11 cellular contexts compared by ENCODE assay signal in the genomic region with DNA sequence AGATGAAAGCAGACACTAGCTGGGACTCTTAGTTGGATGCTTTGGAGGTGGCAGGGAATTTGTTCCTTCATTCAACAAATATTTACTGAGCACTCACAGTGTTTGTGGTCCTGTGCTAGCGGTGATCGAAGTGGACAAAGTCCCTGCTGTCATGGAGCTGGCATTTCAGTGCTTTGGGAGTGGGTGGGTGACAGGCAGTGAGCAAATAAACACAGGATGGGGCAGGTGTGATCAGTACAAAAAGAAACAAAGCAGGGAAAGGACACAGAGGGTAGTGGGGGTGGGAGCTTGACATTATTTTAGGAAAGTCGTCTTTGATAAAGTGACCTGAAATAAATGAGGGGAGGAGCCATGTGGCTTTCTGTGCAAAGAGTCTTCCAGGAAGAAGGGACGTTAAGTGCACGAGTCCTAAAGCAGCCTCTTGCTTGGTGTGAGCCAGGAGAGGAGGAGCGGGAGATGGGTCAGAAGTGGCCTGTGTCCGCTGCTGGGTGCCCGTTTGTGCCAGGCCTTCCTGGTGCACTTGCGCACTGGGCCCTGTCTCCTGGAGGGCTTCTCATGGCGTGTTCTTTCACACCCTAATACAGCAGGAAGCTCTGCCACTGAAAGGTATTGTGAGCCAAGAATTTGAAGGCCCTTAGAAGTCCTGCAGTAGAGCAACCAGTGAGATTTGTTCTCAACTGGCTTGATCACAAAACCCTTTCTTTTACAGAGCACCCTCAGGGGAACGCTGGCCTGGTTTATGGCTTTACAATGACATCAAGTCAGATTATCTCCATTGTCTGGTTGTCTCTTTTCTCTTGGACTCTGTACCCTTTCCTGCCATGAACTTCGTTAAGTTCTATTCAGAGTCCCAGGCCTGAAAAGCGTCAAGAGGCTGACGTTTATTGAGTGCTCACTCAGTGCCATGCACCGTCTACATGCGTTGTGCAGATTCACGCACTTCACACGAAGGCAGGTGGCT. TPM values are rescaled to one million over a fixed set of nuclear protein-coding genes. Genes with fewer than 3 reads are reported as not detected.
A peak's percentile ranks its signal among the peaks of the same experiment; 100 is the strongest.
DNase-seq lines count a peak whose midpoint lies in the region; ATAC-seq and TF ChIP-seq lines count a peak whose summit lies in the region.
"Had no signal": no experiment of that assay in that cellular context is flagged by ENCODE, and none has a peak within 500 bp of the region (broad histone marks: within the 10 kb centered on the region; RNA-seq: fewer than 3 reads in every experiment).

No MANE protein-coding gene starts in this region.

- no peaks in the 10 kb centered on the region for H3K27me3 ChIP-seq in breast epithelium
- H3K27me3 ChIP-seq in dorsolateral prefrontal cortex: no peaks in the 10 kb centered on the region
- no peaks in the 10 kb centered on the region for H3K27me3 ChIP-seq in vagina

- BruUV-seq in MCF 10A (replicated peaks; lab: Mats Ljungman, UMichigan): no TSS peak

- no peak overlapping the region for H3K4me3 Mint-ChIP-seq in MCF 10A (ENCODE audit: unreplicated experiment)
- H3K4me3 Mint-ChIP-seq: activated B cell treated with CpG ODN at 0.5 μM for 24 hours had no signal

- no peak for ATAC-seq in GM21390 (IDR thresholded peaks at IDR 0.05; ENCODE audit: unreplicated experiment)
- no peak for ATAC-seq in GM19023 (IDR thresholded peaks at IDR 0.05; ENCODE audit: unreplicated experiment)

- H3K27ac Mint-ChIP-seq in MCF 10A (ENCODE audit: low read depth, unreplicated experiment): no peak overlapping the region
- H3K27ac Mint-ChIP-seq: activated B cell treated with CpG ODN at 0.5 μM for 24 hours had no signal

- no peak for DNase-seq in breast epithelium (ENCODE audit: low spot score in 2 of 2)
- no peak for DNase-seq in MCF 10A (ENCODE audit: unreplicated experiment)
- DNase-seq in dorsolateral prefrontal cortex: peak in 1 of 10 donors; percentile 58
- DNase-seq in midbrain (lab: John Stamatoyannopoulos, UW): peak; percentile 41
- no peak for DNase-seq in vagina (ENCODE audit: extremely low spot score in 2 of 2)
- DNase-seq in HEK293T (ENCODE audit: extremely low spot score): no peak
- DNase-seq: activated B cell treated with CpG ODN at 0.5 μM for 24 hours, activated gamma-delta T cell had no signal

- TF ChIP-seq CTCF in breast epithelium (IDR thresholded peaks at IDR 0.05): no peak
- TF ChIP-seq CTCF in MCF 10A (IDR thresholded peaks at IDR 0.05; ENCODE audit: unreplicated experiment): no peak
- no peak for TF ChIP-seq CTCF in dorsolateral prefrontal cortex (IDR thresholded peaks at IDR 0.05 in 54 of 56, conservative IDR thresholded peaks at IDR 0.05 in 2 of 56; ENCODE audit: low read depth in 1 of 56, partially characterized antibody in 56 of 56)
- no peak for TF ChIP-seq CTCF in vagina (IDR thresholded peaks at IDR 0.05)

- intact Hi-C loops in breast epithelium (cut with DNase I; ENCODE audit: low total_unique reads): no loop called here
- intact Hi-C loops in MCF 10A (cut with micrococcal nuclease): loop anchor here (1.0 kb wide), 2 partner anchors 35 to 63 kb away; no protein-coding TSS in a partner anchor
- intact Hi-C loops in dorsolateral prefrontal cortex (cut with DNase I): loop anchor here (1.0 to 5.0 kb wide), 3 partner anchors 35 to 65 kb away; no protein-coding TSS in a partner anchor
- intact Hi-C loops in vagina (cut with DNase I): loop anchor here (5.0 kb wide), 1 partner anchor 65 kb away; no protein-coding TSS in a partner anchor

- H3K9me3 ChIP-seq in breast epithelium (no peaks in the 10 kb centered on the region), vagina (no peaks in the 10 kb centered on the region)

- H3K4me3 ChIP-seq in breast epithelium: no peak overlapping the region
- no peak overlapping the region for H3K4me3 ChIP-seq in dorsolateral prefrontal cortex
- no peak overlapping the region for H3K4me3 ChIP-seq in vagina

- CTCF ChIA-PET in MCF 10A (lab: Yijun Ruan, JAX) (interaction anchor here (0.6 to 7.1 kb wide), 19 partner anchors 10 to 487 kb away, joined by 3 to 137 read pairs (median 7); no protein-coding TSS in a partner anchor), HEK293T (lab: Yijun Ruan, JAX) (interaction anchor here (0.8 to 1.9 kb wide), 2 partner anchors 41 to 66 kb away, joined by 3 to 8 read pairs; no protein-coding TSS in a partner anchor)

- POLR2A ChIA-PET in MCF 10A (lab: Yijun Ruan, JAX) (interaction anchor here (1.2 to 3.9 kb wide), 3 partner anchors 9 to 63 kb away, joined by 4 to 10 read pairs (median 8); no protein-coding TSS in a partner anchor), HEK293T (lab: Yijun Ruan, JAX) (interaction anchor here (0.9 to 1.2 kb wide), 2 partner anchors 9 to 178 kb away, joined by 3 read pairs; partner anchors contain the start of gene RBM22)

- H3K36me3 Mint-ChIP-seq in MCF 10A (ENCODE audit: insufficient read depth, unreplicated experiment): peaks cover 43% of the 10 kb centered on the region

- no peak for TF ChIP-seq POLR2A in breast epithelium (IDR thresholded peaks at IDR 0.05)
- TF ChIP-seq POLR2A in vagina (IDR thresholded peaks at IDR 0.05): no peak

- no peaks in the 10 kb centered on the region for H3K9me3 Mint-ChIP-seq in MCF 10A (ENCODE audit: unreplicated experiment)
- H3K9me3 Mint-ChIP-seq: activated B cell treated with CpG ODN at 0.5 μM for 24 hours had no signal

- H3K27me3 Mint-ChIP-seq in MCF 10A (ENCODE audit: insufficient read depth, unreplicated experiment): no peaks in the 10 kb centered on the region
- H3K27me3 Mint-ChIP-seq: activated B cell treated with CpG ODN at 0.5 μM for 24 hours had no signal

- H3K36me3 ChIP-seq in breast epithelium: no peaks in the 10 kb centered on the region
- H3K36me3 ChIP-seq in vagina: peaks cover 0 to 6% of the 10 kb centered on the region in 2 donors

- peaks cover 51% of the 10 kb centered on the region for H3K4me1 Mint-ChIP-seq in MCF 10A (ENCODE audit: insufficient read depth, unreplicated experiment)

- peak overlapping the region; percentile 46 to 59 for H3K27ac ChIP-seq in breast epithelium
- peak overlapping the region; percentile 23 to 100 (median 73) for H3K27ac ChIP-seq in dorsolateral prefrontal cortex
- peak overlapping the region; percentile 24 for H3K27ac ChIP-seq in vagina
- H3K27ac ChIP-seq: KMS-11 had no signal

- H3K4me1 ChIP-seq in breast epithelium: peaks cover 4 to 19% of the 10 kb centered on the region in 2 donors
- peaks cover 55% of the 10 kb centered on the region for H3K4me1 ChIP-seq in vagina

TF ChIP-seq in HEK293T, 16 proteins besides CTCF, POLR2A, EP300 and RAD21:
- TF ChIP-seq ZNF384 (IDR thresholded peaks at IDR 0.05) (no peak), TARDBP (IDR thresholded peaks at IDR 0.05) (no peak), FOXK2 (IDR thresholded peaks at IDR 0.05) (no peak), FOXM1 (IDR thresholded peaks at IDR 0.05; ENCODE audit: borderline replicate concordance) (no peak), ELF4 (IDR thresholded peaks at IDR 0.05) (no peak), BHLHE40 (IDR thresholded peaks at IDR 0.05; ENCODE audit: borderline replicate concordance) (no peak), LEF1 (IDR thresholded peaks at IDR 0.05; ENCODE audit: borderline replicate concordance) (no peak), SUZ12 (IDR thresholded peaks at IDR 0.05) (no peak), NFRKB (IDR thresholded peaks at IDR 0.05) (no peak), CTBP1 (IDR thresholded peaks at IDR 0.05; ENCODE audit: borderline replicate concordance) (no peak), HDGF (IDR thresholded peaks at IDR 0.05; ENCODE audit: borderline replicate concordance) (no peak), FOXA1 (IDR thresholded peaks at IDR 0.05) (no peak)
- TF ChIP-seq, protein P1, sequence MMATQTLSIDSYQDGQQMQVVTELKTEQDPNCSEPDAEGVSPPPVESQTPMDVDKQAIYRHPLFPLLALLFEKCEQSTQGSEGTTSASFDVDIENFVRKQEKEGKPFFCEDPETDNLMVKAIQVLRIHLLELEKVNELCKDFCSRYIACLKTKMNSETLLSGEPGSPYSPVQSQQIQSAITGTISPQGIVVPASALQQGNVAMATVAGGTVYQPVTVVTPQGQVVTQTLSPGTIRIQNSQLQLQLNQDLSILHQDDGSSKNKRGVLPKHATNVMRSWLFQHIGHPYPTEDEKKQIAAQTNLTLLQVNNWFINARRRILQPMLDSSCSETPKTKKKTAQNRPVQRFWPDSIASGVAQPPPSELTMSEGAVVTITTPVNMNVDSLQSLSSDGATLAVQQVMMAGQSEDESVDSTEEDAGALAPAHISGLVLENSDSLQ (IDR thresholded peaks at IDR 0.05): no peak

RNA-seq across cellular contexts. Expression of gene NDST1, which starts 14.9 kb away (rescaled TPM):
- 10 to 100 TPM; 46.7 to 92.3 (median 74.1) TPM for total RNA-seq in breast epithelium
- total RNA-seq in MCF 10A (2022): 68.9 and 79.3 TPM in 2 replicates
- total RNA-seq in dorsolateral prefrontal cortex: 100 to 1,000 TPM in 43 of 120 experiments, 10 to 100 TPM in 77; 64.3 to 163 (median 92.5) TPM
- 73.9 TPM for total RNA-seq in vagina
